ENCODE assay signal across 2 cellular contexts in the genomic region with DNA sequence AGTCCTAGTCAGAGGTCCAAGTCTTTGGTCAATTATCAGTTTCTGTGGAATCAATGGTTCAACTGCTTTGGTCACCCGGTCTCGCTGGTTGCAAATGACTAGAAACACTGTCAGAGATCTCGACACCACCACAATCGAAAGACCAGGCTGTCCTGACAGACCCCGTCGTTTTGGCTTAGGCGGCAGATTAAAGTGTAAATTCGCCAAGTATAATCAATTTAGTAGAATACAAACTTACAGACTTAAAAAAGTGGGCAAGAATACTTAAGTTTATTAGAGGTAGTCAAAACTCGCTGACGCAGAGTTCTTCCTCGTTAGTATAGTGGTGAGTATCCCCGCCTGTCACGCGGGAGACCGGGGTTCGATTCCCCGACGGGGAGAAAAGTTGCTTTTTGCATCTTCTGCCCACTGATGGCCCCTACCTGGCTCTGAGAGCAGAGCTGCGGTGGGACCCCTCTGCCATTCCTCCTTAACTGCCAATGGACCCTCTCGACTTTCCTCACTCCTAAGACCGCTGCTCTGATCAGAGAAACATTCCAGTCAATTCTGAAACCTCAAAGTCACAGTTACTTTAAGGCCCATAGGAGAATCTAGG.
TF ChIP-seq lines count a peak whose summit lies in the region.

No MANE protein-coding gene starts in this region.

TF ChIP-seq in HCT116, 20 proteins besides CTCF, POLR2A, EP300 and RAD21 (continued from another document):
- TF ChIP-seq, protein P1, sequence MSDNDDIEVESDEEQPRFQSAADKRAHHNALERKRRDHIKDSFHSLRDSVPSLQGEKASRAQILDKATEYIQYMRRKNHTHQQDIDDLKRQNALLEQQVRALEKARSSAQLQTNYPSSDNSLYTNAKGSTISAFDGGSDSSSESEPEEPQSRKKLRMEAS (IDR thresholded peaks at IDR 0.05) = peak; percentile 12; the same call in 1 of the 2 replicates
- no peak for TF ChIP-seq ZFX (IDR thresholded peaks at IDR 0.05)
- TF ChIP-seq, protein P2, sequence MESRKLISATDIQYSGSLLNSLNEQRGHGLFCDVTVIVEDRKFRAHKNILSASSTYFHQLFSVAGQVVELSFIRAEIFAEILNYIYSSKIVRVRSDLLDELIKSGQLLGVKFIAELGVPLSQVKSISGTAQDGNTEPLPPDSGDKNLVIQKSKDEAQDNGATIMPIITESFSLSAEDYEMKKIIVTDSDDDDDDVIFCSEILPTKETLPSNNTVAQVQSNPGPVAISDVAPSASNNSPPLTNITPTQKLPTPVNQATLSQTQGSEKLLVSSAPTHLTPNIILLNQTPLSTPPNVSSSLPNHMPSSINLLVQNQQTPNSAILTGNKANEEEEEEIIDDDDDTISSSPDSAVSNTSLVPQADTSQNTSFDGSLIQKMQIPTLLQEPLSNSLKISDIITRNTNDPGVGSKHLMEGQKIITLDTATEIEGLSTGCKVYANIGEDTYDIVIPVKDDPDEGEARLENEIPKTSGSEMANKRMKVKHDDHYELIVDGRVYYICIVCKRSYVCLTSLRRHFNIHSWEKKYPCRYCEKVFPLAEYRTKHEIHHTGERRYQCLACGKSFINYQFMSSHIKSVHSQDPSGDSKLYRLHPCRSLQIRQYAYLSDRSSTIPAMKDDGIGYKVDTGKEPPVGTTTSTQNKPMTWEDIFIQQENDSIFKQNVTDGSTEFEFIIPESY (IDR thresholded peaks at IDR 0.05; ENCODE audit: extremely low read depth, insufficient replicate concordance, low read length) = no peak
- 0 out of 2 replicates have a peak, but pooled peaks have one; percentile 2 for TF ChIP-seq FOSL1 (IDR thresholded peaks at IDR 0.05; ENCODE audit: low read depth)
- TF ChIP-seq POLR2AphosphoS5 (IDR thresholded peaks at IDR 0.05; ENCODE audit: low read depth, low read length) = no peak

TF ChIP-seq in WTC11, 78 proteins besides CTCF, POLR2A, EP300 and RAD21 (continued from another document):
- TF ChIP-seq, protein P3, sequence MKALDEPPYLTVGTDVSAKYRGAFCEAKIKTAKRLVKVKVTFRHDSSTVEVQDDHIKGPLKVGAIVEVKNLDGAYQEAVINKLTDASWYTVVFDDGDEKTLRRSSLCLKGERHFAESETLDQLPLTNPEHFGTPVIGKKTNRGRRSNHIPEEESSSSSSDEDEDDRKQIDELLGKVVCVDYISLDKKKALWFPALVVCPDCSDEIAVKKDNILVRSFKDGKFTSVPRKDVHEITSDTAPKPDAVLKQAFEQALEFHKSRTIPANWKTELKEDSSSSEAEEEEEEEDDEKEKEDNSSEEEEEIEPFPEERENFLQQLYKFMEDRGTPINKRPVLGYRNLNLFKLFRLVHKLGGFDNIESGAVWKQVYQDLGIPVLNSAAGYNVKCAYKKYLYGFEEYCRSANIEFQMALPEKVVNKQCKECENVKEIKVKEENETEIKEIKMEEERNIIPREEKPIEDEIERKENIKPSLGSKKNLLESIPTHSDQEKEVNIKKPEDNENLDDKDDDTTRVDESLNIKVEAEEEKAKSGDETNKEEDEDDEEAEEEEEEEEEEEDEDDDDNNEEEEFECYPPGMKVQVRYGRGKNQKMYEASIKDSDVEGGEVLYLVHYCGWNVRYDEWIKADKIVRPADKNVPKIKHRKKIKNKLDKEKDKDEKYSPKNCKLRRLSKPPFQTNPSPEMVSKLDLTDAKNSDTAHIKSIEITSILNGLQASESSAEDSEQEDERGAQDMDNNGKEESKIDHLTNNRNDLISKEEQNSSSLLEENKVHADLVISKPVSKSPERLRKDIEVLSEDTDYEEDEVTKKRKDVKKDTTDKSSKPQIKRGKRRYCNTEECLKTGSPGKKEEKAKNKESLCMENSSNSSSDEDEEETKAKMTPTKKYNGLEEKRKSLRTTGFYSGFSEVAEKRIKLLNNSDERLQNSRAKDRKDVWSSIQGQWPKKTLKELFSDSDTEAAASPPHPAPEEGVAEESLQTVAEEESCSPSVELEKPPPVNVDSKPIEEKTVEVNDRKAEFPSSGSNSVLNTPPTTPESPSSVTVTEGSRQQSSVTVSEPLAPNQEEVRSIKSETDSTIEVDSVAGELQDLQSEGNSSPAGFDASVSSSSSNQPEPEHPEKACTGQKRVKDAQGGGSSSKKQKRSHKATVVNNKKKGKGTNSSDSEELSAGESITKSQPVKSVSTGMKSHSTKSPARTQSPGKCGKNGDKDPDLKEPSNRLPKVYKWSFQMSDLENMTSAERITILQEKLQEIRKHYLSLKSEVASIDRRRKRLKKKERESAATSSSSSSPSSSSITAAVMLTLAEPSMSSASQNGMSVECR (CRISPR knock-in tag; IDR thresholded peaks at IDR 0.05; ENCODE audit: borderline replicate concordance) = no peak
- no peak for TF ChIP-seq NFATC4 (CRISPR knock-in tag; IDR thresholded peaks at IDR 0.05)
